In the genomic region with DNA sequence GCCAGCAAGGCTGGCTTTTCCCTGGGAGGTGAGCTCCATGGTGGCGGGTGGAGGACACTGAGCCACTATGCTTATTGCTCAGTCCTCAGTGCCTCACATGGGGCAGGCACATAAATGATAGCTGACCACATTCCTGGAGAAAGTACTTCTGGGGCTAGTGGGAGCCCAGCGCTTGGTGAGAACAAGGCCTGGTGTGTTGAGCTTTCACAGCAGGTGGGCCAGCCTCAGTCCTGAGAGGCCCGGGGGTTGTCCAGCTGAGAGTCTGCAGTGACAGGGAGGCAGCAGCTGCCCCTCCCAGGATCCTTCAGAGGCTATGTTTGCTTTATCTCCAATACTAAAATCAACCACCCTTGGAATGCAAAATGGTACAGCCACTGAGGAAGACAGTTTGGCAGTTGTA, we compare ENCODE assay signal across 10 cellular contexts.
"Had no signal": no experiment of that assay in that cellular context is flagged by ENCODE, and none has a peak within 500 bp of the region (broad histone marks: within the 10 kb centered on the region; RNA-seq: fewer than 3 reads in every experiment).

No MANE protein-coding gene starts in this region.

- DNase-seq: activated effector memory CD4-positive, alpha-beta T cell treated with anti-CD3 and anti-CD28 coated beads, Interleukin-2, amount 50 U/mL, for 16 hours; activated naive CD8-positive, alpha-beta T cell treated with anti-CD3 and anti-CD28 coated beads for 36 hours; activated T-cell treated with anti-CD3 and anti-CD28 coated beads, Interleukin-2, amount 50 U/mL, for 24 hours; brain microvascular endothelial cell; cerebellar nuclear complex; dermis blood vessel endothelial cell; hippocampal formation; stimulated activated CD4-positive, alpha-beta T cell treated with anti-CD3 and anti-CD28 coated beads, Interleukin-4, amount 100 ng/mL, for 4 hours; stomach had no signal

- H3K4me3 ChIP-seq: skin epidermis, stomach had no signal

- H3K4me1 Mint-ChIP-seq: activated naive CD8-positive, alpha-beta T cell treated with anti-CD3 and anti-CD28 coated beads for 36 hours had no signal

- H3K27ac ChIP-seq: brain microvascular endothelial cell, skin epidermis, stomach had no signal

- H3K4me3 Mint-ChIP-seq: activated naive CD8-positive, alpha-beta T cell treated with anti-CD3 and anti-CD28 coated beads for 36 hours; activated T-cell treated with anti-CD3 and anti-CD28 coated beads, Interleukin-2, amount 50 U/mL, for 24 hours had no signal

- H3K27me3 ChIP-seq: brain microvascular endothelial cell, stomach had no signal

- H3K9me3 ChIP-seq: stomach had no signal

- H3K36me3 ChIP-seq: brain microvascular endothelial cell, stomach had no signal

- H3K27ac Mint-ChIP-seq: activated naive CD8-positive, alpha-beta T cell treated with anti-CD3 and anti-CD28 coated beads for 36 hours; activated T-cell treated with anti-CD3 and anti-CD28 coated beads, Interleukin-2, amount 50 U/mL, for 24 hours had no signal

- H3K36me3 Mint-ChIP-seq: activated naive CD8-positive, alpha-beta T cell treated with anti-CD3 and anti-CD28 coated beads for 36 hours had no signal
